Comparison of ENCODE assay signal across 8 cellular contexts in genomic region chr2:121689356-121689755, GRCh38. TPM values are rescaled to one million over a fixed set of nuclear protein-coding genes. Genes with fewer than 3 reads are reported as not detected.
DNase-seq lines count a peak whose midpoint lies in the region; ATAC-seq, FAIRE-seq and TF ChIP-seq lines count a peak whose summit lies in the region.

No MANE protein-coding gene starts in this region.

- intact Hi-C loops in K562 (cut with micrococcal nuclease) = no loop called here
- intact Hi-C loops in left lung (cut with DNase I) = no loop called here

- WGBS in K562 (ENCODE audit: insufficient coverage, low coverage, missing lambda C conversion rate) = 40% methylated on average over 4 of the region's 4 CpGs

- POLR2A ChIA-PET in K562 (lab: Yijun Ruan, JAX) = interaction anchor here (1.2 to 1.4 kb wide), 2 partner anchors 40 to 158 kb away, joined by 5 to 8 read pairs; partner anchors contain the start of genes CLASP1 and RNU4ATAC

- TF ChIP-seq RAD21 in K562 (CRISPR knock-in tag; conservative IDR thresholded peaks at IDR 0.05 in 1 of 2, IDR thresholded peaks at IDR 0.05 in 1 of 2) = peak in 1 of 2 experiments; percentile 31; a peak in 1 of 4 replicates

- DNase-seq in COR-L47 (lab: John Stamatoyannopoulos, UW) (peak; percentile 92), NCI-H1694 (lab: John Stamatoyannopoulos, UW) (peak; percentile 47), K562 (ENCODE audit: extremely low read depth in 1 of 4, low spot score in 3 of 4) (peak; percentile 38 to 58 (median 46)), left lung (no peak), NCI-H187 treated with DMSO at 0.1 percent for 48 hours (lab: John Stamatoyannopoulos, UW) (no peak), nephron progenitor cell (no peak)

- TF ChIP-seq EP300 in K562 (IDR thresholded peaks at IDR 0.05; ENCODE audit: low read length) = no peak

- peak overlapping the region; percentile 49; the same call in 1 of the 2 replicates for H2AFZ ChIP-seq in K562 (ENCODE audit: low read depth, low read length)

- H3K4me3 ChIP-seq in K562 (no peak overlapping the region), left lung (no peak overlapping the region)

- no peaks in the 10 kb centered on the region for H3K79me2 ChIP-seq in K562 (ENCODE audit: control insufficient read depth, insufficient read depth, low read length)

- H3K4me1 ChIP-seq in K562 (replicated peaks in 1 of 2; ENCODE audit: control insufficient read depth in 2 of 2, insufficient read depth in 2 of 2, low read length in 2 of 2) (peaks cover 7 to 9% of the 10 kb centered on the region in 2 experiments; a peak in 2 of 5 replicates), left lung (peaks cover 0 to 4% of the 10 kb centered on the region in 2 donors)

- peaks cover 35% of the 10 kb centered on the region for H3K4me1 Mint-ChIP-seq in nephron progenitor cell

- no peak overlapping the region for H3K4me3 Mint-ChIP-seq in nephron progenitor cell

- H4K20me1 ChIP-seq in K562 (replicated peaks; ENCODE audit: control insufficient read depth, insufficient read depth, low read length) = no peaks in the 10 kb centered on the region

- peaks cover 3% of the 10 kb centered on the region for H3K27me3 Mint-ChIP-seq in nephron progenitor cell (ENCODE audit: low read depth, poor library complexity)

- ATAC-seq in K562 (peak; percentile 67), left lung (peak; percentile 31), GM18867 (IDR thresholded peaks at IDR 0.05; ENCODE audit: unreplicated experiment) (no peak), HG03342 (IDR thresholded peaks at IDR 0.05; ENCODE audit: unreplicated experiment) (no peak)

- H3K9me3 ChIP-seq in K562 (replicated peaks; ENCODE audit: control insufficient read depth, insufficient read depth, low read depth, low read length) = no peaks in the 10 kb centered on the region
- peaks cover 0 to 2% of the 10 kb centered on the region in 2 donors for H3K9me3 ChIP-seq in left lung

- no peak for TF ChIP-seq POLR2A in K562 (conservative IDR thresholded peaks at IDR 0.05)

- H3K9me1 ChIP-seq in K562 (ENCODE audit: control insufficient read depth, insufficient read depth, low read length) = no peaks in the 10 kb centered on the region

- H3K27ac Mint-ChIP-seq in nephron progenitor cell = no peak overlapping the region

- CTCF ChIA-PET in K562 (lab: Yijun Ruan, JAX; ENCODE audit: low intra/inter-chr PET ratio) = no interaction called here

- H3K4me2 ChIP-seq in K562 (ENCODE audit: insufficient read depth, low read length) = no peak overlapping the region

- peaks cover 8% of the 10 kb centered on the region for H3K9me3 Mint-ChIP-seq in nephron progenitor cell

- H3K27me3 ChIP-seq in K562 (ENCODE audit: control insufficient read depth in 2 of 2, insufficient read depth in 2 of 2, low read length in 2 of 2) (no peaks in the 10 kb centered on the region), left lung (no peaks in the 10 kb centered on the region)

- peak; percentile 19 for FAIRE-seq in K562 (lab: Jason Lieb, UNC)

- BruUV-seq in K562 (replicated peaks; lab: Mats Ljungman, UMichigan) = no TSS peak

- H3K27ac ChIP-seq in K562 (ENCODE audit: extremely low read depth, low read depth, low read length) = no peak overlapping the region
- no peak overlapping the region for H3K27ac ChIP-seq in left lung

- peaks cover 7% of the 10 kb centered on the region for H3K36me3 Mint-ChIP-seq in nephron progenitor cell (ENCODE audit: low read depth)

- H3K36me3 ChIP-seq in K562 (ENCODE audit: control insufficient read depth, insufficient read depth, low read length) = no peaks in the 10 kb centered on the region
- no peaks in the 10 kb centered on the region for H3K36me3 ChIP-seq in left lung

- in situ Hi-C loops in K562 (cut with MboI) = no loop called here

- no peak overlapping the region for H3K9ac ChIP-seq in K562 (ENCODE audit: insufficient read depth in 1 of 2, low read depth in 2 of 2, low read length in 2 of 2)

- TF ChIP-seq CTCF in K562 (IDR thresholded peaks at IDR 0.05 in 2 of 3, conservative IDR thresholded peaks at IDR 0.05 in 1 of 3; ENCODE audit: insufficient read depth in 2 of 3, low read depth in 1 of 3, low read length in 3 of 3) (peak; percentile 31 to 42 (median 39); a peak in 4 of 6 replicates), left lung (IDR thresholded peaks at IDR 0.05) (no peak), nephron progenitor cell (IDR thresholded peaks at IDR 0.05) (no peak)

TF ChIP-seq in K562, 482 proteins besides CTCF, POLR2A, EP300 and RAD21 (continues in another document):
- peak; percentile 91 for TF ChIP-seq FOXJ2 (tag; IDR thresholded peaks at IDR 0.05)
- no peak for TF ChIP-seq CBFB (CRISPR knock-in tag; IDR thresholded peaks at IDR 0.05)
- TF ChIP-seq BCOR (IDR thresholded peaks at IDR 0.05) = no peak
- TF ChIP-seq PBX2 (CRISPR knock-in tag; IDR thresholded peaks at IDR 0.05; ENCODE audit: low read depth) = no peak
- no peak for TF ChIP-seq PBX2 (tag; conservative IDR thresholded peaks at IDR 0.05; ENCODE audit: low read depth)
- TF ChIP-seq RBM22 (IDR thresholded peaks at IDR 0.05; ENCODE audit: low read depth, low read length, poor library complexity, severe bottlenecking) = no peak
- TF ChIP-seq FUS (optimal IDR thresholded peaks at IDR 0.05; ENCODE audit: low read depth, low read length) = no peak

RNA-seq across cellular contexts. Expression of gene CLASP1, which starts 40.1 kb away (rescaled TPM):
- total RNA-seq in K562 (2011; cell fraction: chromatin; rRNA removed; ENCODE audit: low replicate concordance) = 121 and 224 TPM in 2 replicates
- 53.2 and 69.0 TPM in 2 replicates for total RNA-seq in K562 (2011; cell fraction: nucleolus; rRNA removed)
- 96.6 and 111 TPM in 2 replicates for total RNA-seq in K562 (2011; cell fraction: nucleoplasm; rRNA removed)
- total RNA-seq in K562 (2014; rRNA removed) (22.2 and 27.5 TPM in 2 replicates), K562 (2014; rRNA removed; fragmentation: Illumina TruSeq; extraction: Trizol) (25.7 and 28.2 TPM in 2 replicates), K562 (2015; rRNA removed; fragmentation: Illumina TruSeq; extraction: Trizol) (28.3 and 30.9 TPM in 2 replicates), K562 (2021) (38.3 and 40.3 TPM in 2 replicates), left lung (10 to 100 TPM; 42.9 to 51.7 TPM)
- polyA plus RNA-seq in K562 (2011; rRNA removed) (8.5 and 10.3 TPM in 2 replicates), K562 (2014; fragmentation: Illumina TruSeq; extraction: Trizol) (17.3 and 18.0 TPM in 2 replicates), K562 (2014; fragmentation: Nextera tagmentation; extraction: Ambion mirVana) (1 to 10 TPM; 1.7 to 7.2 TPM), K562 (2014; rRNA removed) (20.2 and 20.7 TPM in 2 replicates)
- 4.5 and 7.0 TPM in 2 replicates for polyA plus RNA-seq in K562 (2011; cell fraction: cytosol; rRNA removed)
- polyA plus RNA-seq in K562 (2011; cell fraction: nucleus; rRNA removed) = 39.0 and 41.2 TPM in 2 replicates
- 17.5 and 22.9 TPM in 2 replicates for polyA plus RNA-seq in K562 (2012)
- 56.1 and 59.2 TPM in 2 replicates for polyA minus RNA-seq in K562 (2011; rRNA and poly(A)+ RNA removed)
- 18.2 and 24.7 TPM in 2 replicates for polyA minus RNA-seq in K562 (2011; cell fraction: cytosol; rRNA and poly(A)+ RNA removed)
- polyA minus RNA-seq in K562 (2011; cell fraction: nucleus; rRNA and poly(A)+ RNA removed) = 84.4 and 122 TPM in 2 replicates

RNA-seq across cellular contexts. Expression of gene NIFK, which starts 47.3 kb away (rescaled TPM):
- total RNA-seq in K562 (2011; cell fraction: chromatin; rRNA removed; ENCODE audit: low replicate concordance) = 40.5 and 65.8 TPM in 2 replicates
- 24.2 and 27.4 TPM in 2 replicates for total RNA-seq in K562 (2011; cell fraction: nucleolus; rRNA removed)
- total RNA-seq in K562 (2011; cell fraction: nucleoplasm; rRNA removed) = 31.9 and 45.0 TPM in 2 replicates
- total RNA-seq in K562 (2014; rRNA removed) = 114 and 123 TPM in 2 replicates
- total RNA-seq in K562 (2014; rRNA removed; fragmentation: Illumina TruSeq; extraction: Trizol) = 183 and 218 TPM in 2 replicates
- total RNA-seq in K562 (2015; rRNA removed; fragmentation: Illumina TruSeq; extraction: Trizol) = 227 and 257 TPM in 2 replicates
- total RNA-seq in K562 (2021) = 126 and 136 TPM in 2 replicates
- 39.6 and 60.2 TPM in 2 replicates for polyA plus RNA-seq in K562 (2011; rRNA removed)
- polyA plus RNA-seq in K562 (2011; cell fraction: cytosol; rRNA removed) = 11.3 and 24.4 TPM in 2 replicates
- 16.2 and 19.6 TPM in 2 replicates for polyA plus RNA-seq in K562 (2011; cell fraction: nucleus; rRNA removed)
- polyA plus RNA-seq in K562 (2012) = 60.1 and 72.9 TPM in 2 replicates
- polyA plus RNA-seq in K562 (2014; fragmentation: Illumina TruSeq; extraction: Trizol) = 237 and 426 TPM in 2 replicates
- 100 to 1,000 TPM; 191 to 223 TPM for polyA plus RNA-seq in K562 (2014; fragmentation: Nextera tagmentation; extraction: Ambion mirVana)
- polyA plus RNA-seq in K562 (2014; rRNA removed) = 92.9 and 137 TPM in 2 replicates
- polyA minus RNA-seq in K562 (2011; rRNA and poly(A)+ RNA removed) = 33.5 and 35.2 TPM in 2 replicates
- 14.6 and 19.8 TPM in 2 replicates for polyA minus RNA-seq in K562 (2011; cell fraction: cytosol; rRNA and poly(A)+ RNA removed)
- 13.3 and 18.7 TPM in 2 replicates for polyA minus RNA-seq in K562 (2011; cell fraction: nucleus; rRNA and poly(A)+ RNA removed)
- 10 to 100 TPM; 34.6 to 46.2 TPM for total RNA-seq in left lung

Comparison
In these comparisons a context has a peak if more than half of its experiments do, and no peak if none do; other contexts are left out.
1. DNase-seq: peak in COR-L47 (single experiment), NCI-H1694 (single experiment) and K562 (4 of 4); none in left lung (0 of 2), NCI-H187 treated with DMSO at 0.1 percent for 48 hours (single experiment) and nephron progenitor cell (single experiment).
2. ATAC-seq: peak in K562 (single experiment) and left lung (single experiment); none in GM18867 (single experiment) and HG03342 (single experiment).
3. CTCF ChIP-seq: peak in K562 (3 of 3); none in left lung (0 of 2) and nephron progenitor cell (single experiment).